In the genomic region with DNA sequence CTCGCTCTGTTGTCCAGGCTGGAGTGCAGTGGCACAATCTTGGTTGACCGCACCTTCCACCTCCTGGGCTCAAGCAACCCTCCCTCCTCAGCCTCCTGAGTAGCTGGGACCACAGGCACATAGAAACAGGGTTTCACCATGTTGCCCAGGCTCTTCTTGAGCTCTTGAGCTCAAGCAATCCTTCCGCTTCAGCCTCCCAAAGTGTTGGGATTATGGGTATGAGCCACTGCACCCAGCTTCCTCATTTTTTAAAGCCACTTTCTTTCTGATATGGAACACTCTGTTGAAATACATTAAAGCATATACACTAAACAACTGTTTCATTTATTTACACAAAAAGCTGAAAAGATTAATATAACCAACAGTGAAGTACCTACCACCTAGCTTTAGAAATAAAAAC, we compare ENCODE assay signal across 25 cellular contexts.
"Had no signal": no experiment of that assay in that cellular context is flagged by ENCODE, and none has a peak within 500 bp of the region (broad histone marks: within the 10 kb centered on the region; RNA-seq: fewer than 3 reads in every experiment).

No MANE protein-coding gene starts in this region.

- DNase-seq: activated CD4-positive, alpha-beta memory T cell treated with anti-CD3 and anti-CD28 coated beads for 36 hours; activated CD4-positive, alpha-beta T cell treated with anti-CD3 and anti-CD28 coated beads, Interleukin-2, amount 10 ng/mL, durations not matched to agents 24 days and 14 days; activated CD4-positive, CD25-positive, alpha-beta regulatory T cell treated with anti-CD3 and anti-CD28 coated beads, Interleukin-2, amount 50 U/mL, for 72 hours; activated CD8-positive, alpha-beta memory T cell treated with anti-CD3 and anti-CD28 coated beads, Interleukin-2, amount 50 U/mL, for 4 hours; activated effector memory CD4-positive, alpha-beta T cell treated with anti-CD3 and anti-CD28 coated beads, Interleukin-2, amount 50 U/mL, for 16 hours; activated naive CD4-positive, alpha-beta T cell treated with anti-CD3 and anti-CD28 coated beads, Interleukin-2, amount 10 ng/mL, durations not matched to agents 7 days and 5 days; activated naive CD8-positive, alpha-beta T cell treated with anti-CD3 and anti-CD28 coated beads, Interleukin-2, amount 10 ng/mL, durations not matched to agents 7 days and 5 days; activated T-cell treated with anti-CD3 and anti-CD28 coated beads, Interleukin-2, amount 50 U/mL, for 1 hour; cerebellar nuclear complex; colonic mucosa; dorsolateral prefrontal cortex; effector memory CD4-positive, alpha-beta T cell; gastrocnemius medialis; glutamatergic neuron; left cardiac atrium; naive B cell; occipital lobe; psoas muscle; stimulated activated CD4-positive, alpha-beta T cell treated with anti-CD3 and anti-CD28 coated beads, Interleukin-15, amount 100 ng/mL, for 24 hours; stimulated activated naive CD4-positive, alpha-beta T cell; transverse colon had no signal

- H3K4me3 Mint-ChIP-seq: activated CD4-positive, alpha-beta memory T cell treated with anti-CD3 and anti-CD28 coated beads for 36 hours; activated CD4-positive, alpha-beta T cell treated with anti-CD3 and anti-CD28 coated beads, Interleukin-2, amount 10 ng/mL, durations not matched to agents 24 days and 14 days; activated naive CD4-positive, alpha-beta T cell treated with anti-CD3 and anti-CD28 coated beads, Interleukin-2, amount 10 ng/mL, durations not matched to agents 7 days and 5 days; activated naive CD8-positive, alpha-beta T cell treated with anti-CD3 and anti-CD28 coated beads, Interleukin-2, amount 10 ng/mL, durations not matched to agents 7 days and 5 days; activated T-helper 1 cell treated with anti-CD3 and anti-CD28 coated beads, Interleukin-12 subunit alpha, Interleukin-12 subunit beta, Interleukin-2, Interleukin-4 antibody, amounts not matched to agents 30 ng/mL and 10 ng/mL and 1 ng/mL, durations not matched to agents 14 hours and 24 hours and 36 hours; brain; mesothelial cell of epicardium; naive B cell; neural crest cell had no signal

- H3K27me3 Mint-ChIP-seq: activated CD4-positive, alpha-beta memory T cell treated with anti-CD3 and anti-CD28 coated beads for 36 hours; activated CD4-positive, alpha-beta T cell treated with anti-CD3 and anti-CD28 coated beads, Interleukin-2, amount 10 ng/mL, durations not matched to agents 24 days and 14 days; activated naive CD4-positive, alpha-beta T cell treated with anti-CD3 and anti-CD28 coated beads, Interleukin-2, amount 10 ng/mL, durations not matched to agents 7 days and 5 days; activated naive CD8-positive, alpha-beta T cell treated with anti-CD3 and anti-CD28 coated beads, Interleukin-2, amount 10 ng/mL, durations not matched to agents 7 days and 5 days; brain; naive B cell had no signal

- ATAC-seq: gastrocnemius medialis, psoas muscle had no signal

- H3K36me3 Mint-ChIP-seq: activated CD4-positive, alpha-beta memory T cell treated with anti-CD3 and anti-CD28 coated beads for 36 hours had no signal

- H3K9me3 Mint-ChIP-seq: activated CD4-positive, alpha-beta memory T cell treated with anti-CD3 and anti-CD28 coated beads for 36 hours; activated CD4-positive, alpha-beta T cell treated with anti-CD3 and anti-CD28 coated beads, Interleukin-2, amount 10 ng/mL, durations not matched to agents 24 days and 14 days; activated naive CD8-positive, alpha-beta T cell treated with anti-CD3 and anti-CD28 coated beads, Interleukin-2, amount 10 ng/mL, durations not matched to agents 7 days and 5 days had no signal

- H3K27ac Mint-ChIP-seq: activated CD4-positive, alpha-beta memory T cell treated with anti-CD3 and anti-CD28 coated beads for 36 hours; activated CD4-positive, alpha-beta T cell treated with anti-CD3 and anti-CD28 coated beads, Interleukin-2, amount 10 ng/mL, durations not matched to agents 24 days and 14 days; activated naive CD4-positive, alpha-beta T cell treated with anti-CD3 and anti-CD28 coated beads, Interleukin-2, amount 10 ng/mL, durations not matched to agents 7 days and 5 days; activated naive CD8-positive, alpha-beta T cell treated with anti-CD3 and anti-CD28 coated beads, Interleukin-2, amount 10 ng/mL, durations not matched to agents 7 days and 5 days; activated T-helper 1 cell treated with anti-CD3 and anti-CD28 coated beads, Interleukin-12 subunit alpha, Interleukin-12 subunit beta, Interleukin-2, Interleukin-4 antibody, amounts not matched to agents 30 ng/mL and 10 ng/mL and 1 ng/mL, durations not matched to agents 14 hours and 24 hours and 36 hours; mesothelial cell of epicardium had no signal
